Comparison of ENCODE assay signal across 18 cellular contexts in genomic region chr6:11912420-11912819, GRCh38.
DNase-seq lines count a peak whose midpoint lies in the region; ATAC-seq and TF ChIP-seq lines count a peak whose summit lies in the region.
"Had no signal": no experiment of that assay in that cellular context is flagged by ENCODE, and none has a peak within 500 bp of the region (broad histone marks: within the 10 kb centered on the region; RNA-seq: fewer than 3 reads in every experiment).

No MANE protein-coding gene starts in this region.

- 92% methylated on average over 6 of the region's 6 CpGs for WGBS in right lobe of liver (ENCODE audit: insufficient coverage, low coverage, low lambda C conversion rate, missing lambda C conversion rate)

- no peak overlapping the region for H2AFZ ChIP-seq in Karpas-422 (ENCODE audit: low read length)

- DNase-seq in DMS53 (lab: John Stamatoyannopoulos, UW) (peak; percentile 39), DMS53 treated with DMSO at 0.1 percent for 48 hours (lab: John Stamatoyannopoulos, UW; ENCODE audit: unreplicated experiment) (no peak), Karpas-422 (peak; percentile 50), RWPE1 (ENCODE audit: low spot score) (no peak), right lobe of liver (no peak)
- no peak for DNase-seq in central memory CD4-positive, alpha-beta T cell
- no peak for DNase-seq in CD8-positive, alpha-beta memory T cell
- DNase-seq: activated CD4-positive, alpha-beta T cell treated with anti-CD3 and anti-CD28 coated beads for 48 hours; activated T-cell treated with anti-CD3 and anti-CD28 coated beads, Interleukin-2, amount 50 U/mL, for 1 hour; COR-L47; immature natural killer cell; NCI-H1436; NCI-H446 treated with DMSO at 0.1 percent for 48 hours; retina; substantia nigra had no signal

- H3K27me3 ChIP-seq in Karpas-422 (ENCODE audit: low read length) (no peaks in the 10 kb centered on the region), right lobe of liver (no peaks in the 10 kb centered on the region)
- H3K27me3 ChIP-seq in CD8-positive, alpha-beta memory T cell (ENCODE audit: insufficient read depth, low read length, poor library complexity, severe bottlenecking), result no peaks in the 10 kb centered on the region

- H3K4me1 Mint-ChIP-seq in CD8-positive, alpha-beta memory T cell, result no peaks in the 10 kb centered on the region
- H3K4me1 Mint-ChIP-seq: immature natural killer cell had no signal

- no peaks in the 10 kb centered on the region for H3K79me2 ChIP-seq in Karpas-422 (ENCODE audit: low read length)

- POLR2A ChIA-PET in RWPE1 (lab: Yijun Ruan, JAX; ENCODE audit: low non-redundant PET), result no interaction called here
- POLR2A ChIA-PET in CD8-positive, alpha-beta memory T cell (lab: Charles Lee), result no interaction called here

- peaks cover 0 to 15% of the 10 kb centered on the region in 2 donors for H3K27me3 Mint-ChIP-seq in CD8-positive, alpha-beta memory T cell

- no peak overlapping the region for H3K4me2 ChIP-seq in Karpas-422 (ENCODE audit: low read depth, low read length, poor library complexity, severe bottlenecking)

- H3K4me3 ChIP-seq in Karpas-422 (ENCODE audit: low read length) (no peak overlapping the region), right lobe of liver (no peak overlapping the region)
- H3K4me3 ChIP-seq in CD8-positive, alpha-beta memory T cell (ENCODE audit: low read length), result no peak overlapping the region

- H3K9me2 ChIP-seq in Karpas-422 (replicated peaks; ENCODE audit: insufficient read depth, low read length), result no peaks in the 10 kb centered on the region

- H3K4me1 ChIP-seq in Karpas-422 (ENCODE audit: low read length), result no peaks in the 10 kb centered on the region
- H3K4me1 ChIP-seq in right lobe of liver, result no peaks in the 10 kb centered on the region
- no peaks in the 10 kb centered on the region for H3K4me1 ChIP-seq in CD8-positive, alpha-beta memory T cell (ENCODE audit: insufficient read depth, low read length)

- H3K36me3 ChIP-seq in Karpas-422 (ENCODE audit: insufficient read depth, low read length), result no peaks in the 10 kb centered on the region
- no peaks in the 10 kb centered on the region for H3K36me3 ChIP-seq in right lobe of liver
- H3K36me3 ChIP-seq in CD8-positive, alpha-beta memory T cell (ENCODE audit: insufficient read depth, low read length), result no peaks in the 10 kb centered on the region

- no peaks in the 10 kb centered on the region for H3K9me3 ChIP-seq in Karpas-422 (ENCODE audit: low read length)
- no peaks in the 10 kb centered on the region for H3K9me3 ChIP-seq in right lobe of liver
- no peaks in the 10 kb centered on the region for H3K9me3 ChIP-seq in CD8-positive, alpha-beta memory T cell (ENCODE audit: low read length)

- no peak overlapping the region for H3K9ac ChIP-seq in Karpas-422 (ENCODE audit: low read length)

- TF ChIP-seq POLR2A in right lobe of liver (IDR thresholded peaks at IDR 0.05), result no peak

- no peak overlapping the region for H3K4me3 Mint-ChIP-seq in CD8-positive, alpha-beta memory T cell
- H3K4me3 Mint-ChIP-seq: immature natural killer cell; nephron; T-helper 2 cell treated with Interferon-gamma antibody and Interleukin-4, amounts not matched to agents 5 μg/mL and 100 μg/mL, for 36 hours had no signal

- H3K27ac ChIP-seq in Karpas-422 (ENCODE audit: low read length), result no peak overlapping the region
- H3K27ac ChIP-seq in RWPE1, result no peak overlapping the region
- H3K27ac ChIP-seq in right lobe of liver, result no peak overlapping the region
- H3K27ac ChIP-seq in CD8-positive, alpha-beta memory T cell (ENCODE audit: low read depth, low read length), result no peak overlapping the region

- no peak overlapping the region for H3K27ac Mint-ChIP-seq in CD8-positive, alpha-beta memory T cell
- H3K27ac Mint-ChIP-seq: immature natural killer cell; nephron; T-helper 2 cell treated with Interferon-gamma antibody and Interleukin-4, amounts not matched to agents 5 μg/mL and 100 μg/mL, for 36 hours had no signal

- CTCF ChIA-PET in RWPE1 (lab: Yijun Ruan, JAX), result no interaction called here
- CTCF ChIA-PET in CD8-positive, alpha-beta memory T cell (lab: Charles Lee), result no interaction called here

- no peaks in the 10 kb centered on the region for H3K9me3 Mint-ChIP-seq in CD8-positive, alpha-beta memory T cell

- no peaks in the 10 kb centered on the region for H4K20me1 ChIP-seq in Karpas-422 (ENCODE audit: insufficient read depth, low read depth, low read length)

- no peaks in the 10 kb centered on the region for H3K36me3 Mint-ChIP-seq in CD8-positive, alpha-beta memory T cell
- H3K36me3 Mint-ChIP-seq: immature natural killer cell had no signal

- ATAC-seq in right lobe of liver (peak in 1 of 4 donors; percentile 29), HG03432 (IDR thresholded peaks at IDR 0.05; ENCODE audit: unreplicated experiment) (no peak)

- intact Hi-C loops in right lobe of liver (cut with DNase I), result no loop called here

- TF ChIP-seq CTCF in RWPE1 (conservative IDR thresholded peaks at IDR 0.05; ENCODE audit: low read depth), result 0 out of 2 replicates have a peak, but pooled peaks have one; percentile 8
- TF ChIP-seq CTCF in right lobe of liver (IDR thresholded peaks at IDR 0.05), result peak in 3 of 4 donors; percentile 11 to 26 (median 13)

Comparison
In these comparisons a context has a peak if more than half of its experiments do, and no peak if none do; other contexts are left out.
1. DNase-seq: peak in DMS53 (single experiment) and Karpas-422 (single experiment); none in DMS53 treated with DMSO at 0.1 percent for 48 hours (single experiment), RWPE1 (single experiment), right lobe of liver (0 of 3), central memory CD4-positive, alpha-beta T cell (single experiment) and CD8-positive, alpha-beta memory T cell (0 of 5).